Comparison of ENCODE assay signal across 1 cellular context in genomic region chr15:53202876-53203275, GRCh38.
TF ChIP-seq lines count a peak whose summit lies in the region.

No MANE protein-coding gene starts in this region.

TF ChIP-seq in WTC11, 78 proteins besides CTCF, POLR2A, EP300 and RAD21 (continued from another document):
- TF ChIP-seq, protein P1, sequence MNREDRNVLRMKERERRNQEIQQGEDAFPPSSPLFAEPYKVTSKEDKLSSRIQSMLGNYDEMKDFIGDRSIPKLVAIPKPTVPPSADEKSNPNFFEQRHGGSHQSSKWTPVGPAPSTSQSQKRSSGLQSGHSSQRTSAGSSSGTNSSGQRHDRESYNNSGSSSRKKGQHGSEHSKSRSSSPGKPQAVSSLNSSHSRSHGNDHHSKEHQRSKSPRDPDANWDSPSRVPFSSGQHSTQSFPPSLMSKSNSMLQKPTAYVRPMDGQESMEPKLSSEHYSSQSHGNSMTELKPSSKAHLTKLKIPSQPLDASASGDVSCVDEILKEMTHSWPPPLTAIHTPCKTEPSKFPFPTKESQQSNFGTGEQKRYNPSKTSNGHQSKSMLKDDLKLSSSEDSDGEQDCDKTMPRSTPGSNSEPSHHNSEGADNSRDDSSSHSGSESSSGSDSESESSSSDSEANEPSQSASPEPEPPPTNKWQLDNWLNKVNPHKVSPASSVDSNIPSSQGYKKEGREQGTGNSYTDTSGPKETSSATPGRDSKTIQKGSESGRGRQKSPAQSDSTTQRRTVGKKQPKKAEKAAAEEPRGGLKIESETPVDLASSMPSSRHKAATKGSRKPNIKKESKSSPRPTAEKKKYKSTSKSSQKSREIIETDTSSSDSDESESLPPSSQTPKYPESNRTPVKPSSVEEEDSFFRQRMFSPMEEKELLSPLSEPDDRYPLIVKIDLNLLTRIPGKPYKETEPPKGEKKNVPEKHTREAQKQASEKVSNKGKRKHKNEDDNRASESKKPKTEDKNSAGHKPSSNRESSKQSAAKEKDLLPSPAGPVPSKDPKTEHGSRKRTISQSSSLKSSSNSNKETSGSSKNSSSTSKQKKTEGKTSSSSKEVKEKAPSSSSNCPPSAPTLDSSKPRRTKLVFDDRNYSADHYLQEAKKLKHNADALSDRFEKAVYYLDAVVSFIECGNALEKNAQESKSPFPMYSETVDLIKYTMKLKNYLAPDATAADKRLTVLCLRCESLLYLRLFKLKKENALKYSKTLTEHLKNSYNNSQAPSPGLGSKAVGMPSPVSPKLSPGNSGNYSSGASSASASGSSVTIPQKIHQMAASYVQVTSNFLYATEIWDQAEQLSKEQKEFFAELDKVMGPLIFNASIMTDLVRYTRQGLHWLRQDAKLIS (CRISPR knock-in tag; IDR thresholded peaks at IDR 0.05; ENCODE audit: borderline replicate concordance) = no peak
- TF ChIP-seq RORB (CRISPR knock-in tag; IDR thresholded peaks at IDR 0.05) (no peak), CDX4 (CRISPR knock-in tag; IDR thresholded peaks at IDR 0.05; ENCODE audit: borderline replicate concordance) (no peak), JUN (CRISPR knock-in tag; IDR thresholded peaks at IDR 0.05) (no peak), ETV6 (CRISPR knock-in tag; IDR thresholded peaks at IDR 0.05) (no peak), TCF7 (CRISPR knock-in tag; IDR thresholded peaks at IDR 0.05; ENCODE audit: low read depth) (no peak), NR2C2 (CRISPR knock-in tag; IDR thresholded peaks at IDR 0.05) (no peak), ZMAT4 (CRISPR knock-in tag; IDR thresholded peaks at IDR 0.05) (no peak), MXD4 (CRISPR knock-in tag; IDR thresholded peaks at IDR 0.05; ENCODE audit: borderline replicate concordance) (no peak)
- TF ChIP-seq, protein P2, sequence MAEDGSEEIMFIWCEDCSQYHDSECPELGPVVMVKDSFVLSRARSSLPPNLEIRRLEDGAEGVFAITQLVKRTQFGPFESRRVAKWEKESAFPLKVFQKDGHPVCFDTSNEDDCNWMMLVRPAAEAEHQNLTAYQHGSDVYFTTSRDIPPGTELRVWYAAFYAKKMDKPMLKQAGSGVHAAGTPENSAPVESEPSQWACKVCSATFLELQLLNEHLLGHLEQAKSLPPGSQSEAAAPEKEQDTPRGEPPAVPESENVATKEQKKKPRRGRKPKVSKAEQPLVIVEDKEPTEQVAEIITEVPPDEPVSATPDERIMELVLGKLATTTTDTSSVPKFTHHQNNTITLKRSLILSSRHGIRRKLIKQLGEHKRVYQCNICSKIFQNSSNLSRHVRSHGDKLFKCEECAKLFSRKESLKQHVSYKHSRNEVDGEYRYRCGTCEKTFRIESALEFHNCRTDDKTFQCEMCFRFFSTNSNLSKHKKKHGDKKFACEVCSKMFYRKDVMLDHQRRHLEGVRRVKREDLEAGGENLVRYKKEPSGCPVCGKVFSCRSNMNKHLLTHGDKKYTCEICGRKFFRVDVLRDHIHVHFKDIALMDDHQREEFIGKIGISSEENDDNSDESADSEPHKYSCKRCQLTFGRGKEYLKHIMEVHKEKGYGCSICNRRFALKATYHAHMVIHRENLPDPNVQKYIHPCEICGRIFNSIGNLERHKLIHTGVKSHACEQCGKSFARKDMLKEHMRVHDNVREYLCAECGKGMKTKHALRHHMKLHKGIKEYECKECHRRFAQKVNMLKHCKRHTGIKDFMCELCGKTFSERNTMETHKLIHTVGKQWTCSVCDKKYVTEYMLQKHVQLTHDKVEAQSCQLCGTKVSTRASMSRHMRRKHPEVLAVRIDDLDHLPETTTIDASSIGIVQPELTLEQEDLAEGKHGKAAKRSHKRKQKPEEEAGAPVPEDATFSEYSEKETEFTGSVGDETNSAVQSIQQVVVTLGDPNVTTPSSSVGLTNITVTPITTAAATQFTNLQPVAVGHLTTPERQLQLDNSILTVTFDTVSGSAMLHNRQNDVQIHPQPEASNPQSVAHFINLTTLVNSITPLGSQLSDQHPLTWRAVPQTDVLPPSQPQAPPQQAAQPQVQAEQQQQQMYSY (CRISPR knock-in tag; IDR thresholded peaks at IDR 0.05) = no peak
TF ChIP-seq in WTC11: peak in this region for 0.
